ENCODE assay signal across 12 cellular contexts in genomic region chr22:19958083-19959042, GRCh38. TPM values are rescaled to one million over a fixed set of nuclear protein-coding genes. Genes with fewer than 3 reads are reported as not detected.
DNase-seq lines count a peak whose midpoint lies in the region; ATAC-seq, FAIRE-seq and TF ChIP-seq lines count a peak whose summit lies in the region.
"Had no signal": no experiment of that assay in that cellular context is flagged by ENCODE, and none has a peak within 500 bp of the region (broad histone marks: within the 10 kb centered on the region; RNA-seq: fewer than 3 reads in every experiment).

No MANE protein-coding gene starts in this region.

- H3K4me2 ChIP-seq in H9 (ENCODE audit: insufficient read depth, insufficient read length, low read length): peak overlapping the region; percentile 61

- no peak overlapping the region for H3K14ac ChIP-seq in H9 (ENCODE audit: insufficient read depth, low read length)

- no peaks in the 10 kb centered on the region; a peak in 1 of 7 replicates for H3K36me3 Mint-ChIP-seq in H9 (ENCODE audit: insufficient read depth in 1 of 3, low read depth in 3 of 3)

- H3K79me2 ChIP-seq in H9 (ENCODE audit: insufficient read depth, low read length): no peaks in the 10 kb centered on the region

- FAIRE-seq in kidney (lab: Jason Lieb, UNC) (no peak), GM19239 (lab: Jason Lieb, UNC) (no peak)

- H3K23ac ChIP-seq in H9 (ENCODE audit: insufficient read length, low read depth, low read length): no peak overlapping the region

- no peaks in the 10 kb centered on the region for H3K79me1 ChIP-seq in H9 (ENCODE audit: insufficient read depth, low read depth, low read length, poor library complexity, severe bottlenecking)

- no peaks in the 10 kb centered on the region for H4K20me1 ChIP-seq in H9 (ENCODE audit: control insufficient read depth, insufficient read depth, insufficient read length)

- no peak overlapping the region for H3K18ac ChIP-seq in H9 (ENCODE audit: insufficient read length, low read depth, low read length)

- H3K4me1 ChIP-seq in H9 (ENCODE audit: insufficient read depth, low read length): peaks cover 2% of the 10 kb centered on the region; the same call in 1 of the 2 replicates
- peaks cover 10 to 28% of the 10 kb centered on the region in 2 donors for H3K4me1 ChIP-seq in kidney (ENCODE audit: control insufficient read depth in 1 of 2, insufficient read depth in 1 of 2, low read depth in 1 of 2, low read length in 2 of 2)
- peaks cover 40% of the 10 kb centered on the region for H3K4me1 ChIP-seq in stomach smooth muscle (ENCODE audit: control insufficient read depth, insufficient read depth, low read length)

- peak overlapping the region in 1 of 3 experiments; percentile 39; a peak in 1 of 7 replicates for H3K27ac Mint-ChIP-seq in H9
- H3K27ac Mint-ChIP-seq: activated naive CD8-positive, alpha-beta T cell treated with anti-CD3 and anti-CD28 coated beads, Interleukin-2, amount 50 U/mL, for 24 hours had no signal

- H3K27me3 Mint-ChIP-seq in H9 (ENCODE audit: low read depth): no peaks in the 10 kb centered on the region
- H3K27me3 Mint-ChIP-seq: activated naive CD8-positive, alpha-beta T cell treated with anti-CD3 and anti-CD28 coated beads, Interleukin-2, amount 50 U/mL, for 24 hours had no signal

- TF ChIP-seq CTCF in H9 (conservative IDR thresholded peaks at IDR 0.05) (no peak), choroid plexus epithelial cell (conservative IDR thresholded peaks at IDR 0.05; ENCODE audit: low read depth, low read length) (no peak), kidney (IDR thresholded peaks at IDR 0.05; ENCODE audit: borderline replicate concordance, extremely low read depth, insufficient read depth) (no peak)

- no peak overlapping the region for H3K27ac ChIP-seq in H9 (ENCODE audit: insufficient read length, low read depth, low read length)
- peak overlapping the region; percentile 60 to 71 for H3K27ac ChIP-seq in kidney (ENCODE audit: low read depth in 2 of 2, low read length in 2 of 2)
- peak overlapping the region; percentile 62 for H3K27ac ChIP-seq in stomach smooth muscle (ENCODE audit: low read length)

- H2AK5ac ChIP-seq in H9 (ENCODE audit: insufficient read length, low read length): no peak overlapping the region

- H3K4me3 ChIP-seq in choroid plexus epithelial cell (ENCODE audit: low read depth, low read length) (no peak overlapping the region), kidney (ENCODE audit: low read length in 2 of 2) (peak overlapping the region; percentile 51 to 59), stomach smooth muscle (ENCODE audit: low read length in 2 of 2) (peak overlapping the region; percentile 36 to 68)

- H3K4me1 Mint-ChIP-seq in H9: peaks cover 20 to 37% of the 10 kb centered on the region in 2 experiments

- no peak overlapping the region for H2BK20ac ChIP-seq in H9 (ENCODE audit: low read depth, low read length, poor library complexity, severe bottlenecking)

- H3K23me2 ChIP-seq in H9 (ENCODE audit: insufficient read length, low read depth, low read length, poor library complexity, severe bottlenecking): no peaks in the 10 kb centered on the region

- no peak overlapping the region for H3K4ac ChIP-seq in H9 (ENCODE audit: low read depth, low read length)

- H3K9me3 Mint-ChIP-seq in H9: no peaks in the 10 kb centered on the region; a peak in 1 of 5 replicates
- H3K9me3 Mint-ChIP-seq: activated naive CD8-positive, alpha-beta T cell treated with anti-CD3 and anti-CD28 coated beads, Interleukin-2, amount 50 U/mL, for 24 hours had no signal

- H3T11ph ChIP-seq in H9 (ENCODE audit: low read length): no peak overlapping the region

- H3K9ac ChIP-seq in H9 (ENCODE audit: extremely low read depth, insufficient read length, low read length): no peak overlapping the region
- peak overlapping the region in 1 of 2 donors; percentile 57 for H3K9ac ChIP-seq in kidney (ENCODE audit: low read length in 2 of 2)
- H3K9ac ChIP-seq in stomach smooth muscle (ENCODE audit: low read length in 2 of 2): peak overlapping the region in 1 of 2 donors; percentile 41

- H2BK15ac ChIP-seq in H9 (ENCODE audit: low read depth, low read length): no peak overlapping the region

- H3K56ac ChIP-seq in H9 (ENCODE audit: insufficient read length, low read depth, low read length): no peak overlapping the region

- H3K9me3 ChIP-seq in H9 (ENCODE audit: control insufficient read depth, low read depth, low read length) (no peaks in the 10 kb centered on the region), kidney (ENCODE audit: control insufficient read depth in 1 of 2, low read length in 2 of 2) (no peaks in the 10 kb centered on the region), stomach smooth muscle (ENCODE audit: control insufficient read depth in 2 of 2, low read length in 2 of 2) (no peaks in the 10 kb centered on the region)

- no peak overlapping the region for H2BK120ac ChIP-seq in H9 (ENCODE audit: low read depth, low read length, poor library complexity, severe bottlenecking)

- H2BK12ac ChIP-seq in H9 (ENCODE audit: insufficient read length, low read depth, low read length): no peak overlapping the region

- no peak overlapping the region for H4K91ac ChIP-seq in H9 (ENCODE audit: insufficient read length, low read depth, low read length)

- H3K36me3 ChIP-seq in kidney (ENCODE audit: control insufficient read depth in 1 of 2, insufficient read depth in 2 of 2, low read length in 2 of 2) (no peaks in the 10 kb centered on the region), stomach smooth muscle (ENCODE audit: control insufficient read depth in 2 of 2, insufficient read depth in 2 of 2, low read length in 2 of 2) (no peaks in the 10 kb centered on the region)

- intact Hi-C loops in kidney (cut with DNase I): no loop called here

- no peak overlapping the region for H2BK5ac ChIP-seq in H9 (ENCODE audit: insufficient read length, low read length)

- WGBS in H9 (ENCODE audit: extremely low coverage, insufficient read length, low lambda C conversion rate): no CpG with 5 or more reads among the region's 19 CpGs

- H2AFZ ChIP-seq in H9 (ENCODE audit: low read length): no peak overlapping the region

- no peak for ATAC-seq in HG02884 (IDR thresholded peaks at IDR 0.05; ENCODE audit: unreplicated experiment)
- ATAC-seq: activated naive CD8-positive, alpha-beta T cell treated with anti-CD3 and anti-CD28 coated beads, Interleukin-2, amount 50 U/mL, for 24 hours had no signal

- no peak overlapping the region for H4K5ac ChIP-seq in H9 (ENCODE audit: insufficient read length, low read depth, low read length)

- no peak for DNase-seq in H9
- DNase-seq in choroid plexus epithelial cell (ENCODE audit: low read depth): peak; percentile 31
- peak; percentile 60 for DNase-seq in kidney
- no peak for DNase-seq in NCI-H146 treated with DMSO at 0.1 percent for 48 hours (lab: John Stamatoyannopoulos, UW; ENCODE audit: unreplicated experiment)
- DNase-seq in nucleus accumbens (lab: John Stamatoyannopoulos, UW): no peak
- no peak for DNase-seq in GM19239 (ENCODE audit: insufficient read length, low spot score)
- DNase-seq: activated naive CD8-positive, alpha-beta T cell treated with anti-CD3 and anti-CD28 coated beads, Interleukin-2, amount 50 U/mL, for 24 hours; GOT3; hippocampal formation; NCI-H1930 had no signal

- peak overlapping the region; percentile 54 to 72 for H3K4me3 Mint-ChIP-seq in H9
- H3K4me3 Mint-ChIP-seq: activated naive CD8-positive, alpha-beta T cell treated with anti-CD3 and anti-CD28 coated beads, Interleukin-2, amount 50 U/mL, for 24 hours had no signal

- no peak overlapping the region for H4K8ac ChIP-seq in H9 (replicated peaks; ENCODE audit: insufficient read length, low read depth, low read length)

- no peaks in the 10 kb centered on the region for H3K27me3 ChIP-seq in H9 (ENCODE audit: insufficient read depth, low read length)
- H3K27me3 ChIP-seq in stomach smooth muscle (ENCODE audit: control insufficient read depth in 1 of 2, insufficient read depth in 2 of 2, low read length in 2 of 2): no peaks in the 10 kb centered on the region

RNA-seq across cellular contexts. Expression of gene TXNRD2, which starts 16.7 kb away (rescaled TPM):
- total RNA-seq in H9 (2021): 22.9 and 25.5 TPM in 2 replicates
- total RNA-seq in kidney: 28.6 TPM
- polyA plus RNA-seq in kidney (ENCODE audit: insufficient read depth, low read depth, low replicate concordance): 50.6 TPM

RNA-seq across cellular contexts. Expression of gene COMT, which starts 16.8 kb away (rescaled TPM):
- total RNA-seq in H9 (2021) (42.2 and 43.3 TPM in 2 replicates), kidney (118 TPM)
- polyA plus RNA-seq in kidney (ENCODE audit: insufficient read depth, low read depth, low replicate concordance): 244 TPM

RNA-seq across cellular contexts. Expression of gene ARVCF, which starts 58.3 kb away (rescaled TPM):
- total RNA-seq in H9 (2021): 40.7 and 41.1 TPM in 2 replicates
- total RNA-seq in kidney: 21.9 TPM
- polyA plus RNA-seq in kidney (ENCODE audit: insufficient read depth, low read depth, low replicate concordance): 16.0 TPM

Comparison
In these comparisons a context has a peak if more than half of its experiments do, and no peak if none do; other contexts are left out.
1. DNase-seq: peak in choroid plexus epithelial cell (single experiment) and kidney (single experiment); none in H9 (single experiment), NCI-H146 treated with DMSO at 0.1 percent for 48 hours (single experiment), nucleus accumbens (0 of 56) and GM19239 (single experiment).